In the genomic region with DNA sequence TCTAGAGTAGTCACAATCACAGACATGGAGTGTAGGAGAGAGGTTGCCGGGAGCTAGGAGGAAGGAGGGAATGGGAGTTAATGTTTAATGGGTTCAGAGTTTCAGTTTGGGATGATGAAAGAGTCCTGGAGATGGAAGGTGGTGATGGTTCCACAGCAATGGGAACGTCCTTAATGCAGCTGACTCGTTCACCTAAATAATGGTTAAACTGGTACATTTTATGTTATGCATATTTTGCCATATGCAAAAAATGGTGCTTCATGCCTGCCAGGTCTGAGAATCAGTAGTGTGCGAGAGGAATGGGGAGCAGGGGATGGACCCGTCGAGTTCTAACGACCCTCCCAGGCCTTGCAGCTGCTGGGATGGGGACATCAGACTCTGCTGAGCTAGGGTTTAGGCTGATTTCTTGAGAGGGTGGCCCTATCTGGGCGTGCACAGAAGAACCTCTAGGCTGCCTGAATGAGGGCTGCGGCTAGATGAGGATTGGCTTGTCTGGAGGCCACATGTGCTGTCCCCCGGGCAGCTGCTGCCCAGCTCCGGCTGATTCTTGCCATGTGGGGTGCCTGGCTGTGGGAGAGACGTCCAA, we compare ENCODE assay signal across 1 cellular context.
A peak's percentile ranks its signal among the peaks of the same experiment; 100 is the strongest.
TF ChIP-seq lines count a peak whose summit lies in the region.

No MANE protein-coding gene starts in this region.

TF ChIP-seq in HepG2, 621 proteins besides CTCF, POLR2A, EP300 and RAD21 (continued from another document and continues in another):
- TF ChIP-seq ERF (CRISPR knock-in tag; IDR thresholded peaks at IDR 0.05) (peak; percentile 39; the same call in 1 of the 2 replicates), ARID4A (CRISPR knock-in tag; IDR thresholded peaks at IDR 0.05; ENCODE audit: borderline replicate concordance) (no peak), THAP7 (CRISPR knock-in tag; IDR thresholded peaks at IDR 0.05) (0 out of 2 replicates have a peak, but pooled peaks have one; percentile 33), ZNF468 (CRISPR knock-in tag; IDR thresholded peaks at IDR 0.05) (no peak), MIER3 (CRISPR knock-in tag; IDR thresholded peaks at IDR 0.05; ENCODE audit: borderline replicate concordance) (no peak), ZNF670 (CRISPR knock-in tag; IDR thresholded peaks at IDR 0.05; ENCODE audit: borderline replicate concordance) (no peak), ISX (CRISPR knock-in tag; conservative IDR thresholded peaks at IDR 0.05) (no peak), ZNF850 (CRISPR knock-in tag; conservative IDR thresholded peaks at IDR 0.05) (no peak), RCOR2 (CRISPR knock-in tag; IDR thresholded peaks at IDR 0.05) (no peak), CBFB (CRISPR knock-in tag; IDR thresholded peaks at IDR 0.05) (no peak), EHMT2 (IDR thresholded peaks at IDR 0.05; ENCODE audit: borderline replicate concordance, low read depth, low read length) (no peak), SRSF4 (IDR thresholded peaks at IDR 0.05; ENCODE audit: low read depth, low read length, poor library complexity, severe bottlenecking) (no peak), STAT5B (CRISPR knock-in tag; IDR thresholded peaks at IDR 0.05) (no peak), ZNF563 (CRISPR knock-in tag; IDR thresholded peaks at IDR 0.05) (no peak), ZNF431 (CRISPR knock-in tag; IDR thresholded peaks at IDR 0.05; ENCODE audit: borderline replicate concordance, low read depth) (no peak), BRCA1 (CRISPR knock-in tag; IDR thresholded peaks at IDR 0.05) (no peak), YEATS4 (CRISPR knock-in tag; IDR thresholded peaks at IDR 0.05; ENCODE audit: borderline replicate concordance) (peak; percentile 57; the same call in 1 of the 2 replicates), ZNF580 (CRISPR knock-in tag; IDR thresholded peaks at IDR 0.05; ENCODE audit: borderline replicate concordance, low read depth) (no peak), SP5 (CRISPR knock-in tag; IDR thresholded peaks at IDR 0.05; ENCODE audit: borderline replicate concordance, low read depth) (0 out of 2 replicates have a peak, but pooled peaks have one; percentile 15), POLR2G (IDR thresholded peaks at IDR 0.05; ENCODE audit: low read depth, low read length) (peak; percentile 55; the same call in 1 of the 2 replicates), DNMT3B (CRISPR knock-in tag; conservative IDR thresholded peaks at IDR 0.05) (no peak), RBFOX2 (IDR thresholded peaks at IDR 0.05; ENCODE audit: low read depth, low read length) (peak; percentile 49), CBX2 (IDR thresholded peaks at IDR 0.05; ENCODE audit: low read depth, low read length) (no peak), CBX2 (CRISPR knock-in tag; IDR thresholded peaks at IDR 0.05; ENCODE audit: low read depth) (no peak), SMAD3 (CRISPR knock-in tag; IDR thresholded peaks at IDR 0.05) (no peak), YEATS2 (CRISPR knock-in tag; IDR thresholded peaks at IDR 0.05; ENCODE audit: borderline replicate concordance) (no peak), ZNF713 (CRISPR knock-in tag; IDR thresholded peaks at IDR 0.05) (no peak), KDM3A (CRISPR knock-in tag; IDR thresholded peaks at IDR 0.05; ENCODE audit: low read depth) (no peak), NRL (CRISPR knock-in tag; IDR thresholded peaks at IDR 0.05; ENCODE audit: borderline replicate concordance) (no peak), SMC3 (IDR thresholded peaks at IDR 0.05; ENCODE audit: low read length) (0 out of 2 replicates have a peak, but pooled peaks have one; percentile 6), ZNF382 (CRISPR knock-in tag; IDR thresholded peaks at IDR 0.05; ENCODE audit: borderline replicate concordance) (no peak), MTF1 (CRISPR knock-in tag; IDR thresholded peaks at IDR 0.05) (no peak), ZNF709 (CRISPR knock-in tag; IDR thresholded peaks at IDR 0.05) (no peak), ZNF292 (CRISPR knock-in tag; IDR thresholded peaks at IDR 0.05; ENCODE audit: borderline replicate concordance, low read depth) (peak; percentile 64; the same call in 1 of the 2 replicates), TOE1 (CRISPR knock-in tag; IDR thresholded peaks at IDR 0.05) (no peak), GRHL1 (CRISPR knock-in tag; conservative IDR thresholded peaks at IDR 0.05) (no peak), ZNF263 (CRISPR knock-in tag; IDR thresholded peaks at IDR 0.05) (no peak), ZGPAT (CRISPR knock-in tag; IDR thresholded peaks at IDR 0.05) (peak; percentile 47), FLYWCH1 (CRISPR knock-in tag; IDR thresholded peaks at IDR 0.05) (no peak), MIXL1 (CRISPR knock-in tag; IDR thresholded peaks at IDR 0.05) (no peak), SKI (IDR thresholded peaks at IDR 0.05; ENCODE audit: partially characterized antibody) (peak; percentile 12), CENPX (CRISPR knock-in tag; IDR thresholded peaks at IDR 0.05) (no peak), ZNF782 (CRISPR knock-in tag; IDR thresholded peaks at IDR 0.05; ENCODE audit: borderline replicate concordance) (peak; percentile 63; the same call in 1 of the 2 replicates), ZNF879 (CRISPR knock-in tag; IDR thresholded peaks at IDR 0.05) (no peak), MXD4 (CRISPR knock-in tag; IDR thresholded peaks at IDR 0.05) (no peak)
- TF ChIP-seq, protein P1, sequence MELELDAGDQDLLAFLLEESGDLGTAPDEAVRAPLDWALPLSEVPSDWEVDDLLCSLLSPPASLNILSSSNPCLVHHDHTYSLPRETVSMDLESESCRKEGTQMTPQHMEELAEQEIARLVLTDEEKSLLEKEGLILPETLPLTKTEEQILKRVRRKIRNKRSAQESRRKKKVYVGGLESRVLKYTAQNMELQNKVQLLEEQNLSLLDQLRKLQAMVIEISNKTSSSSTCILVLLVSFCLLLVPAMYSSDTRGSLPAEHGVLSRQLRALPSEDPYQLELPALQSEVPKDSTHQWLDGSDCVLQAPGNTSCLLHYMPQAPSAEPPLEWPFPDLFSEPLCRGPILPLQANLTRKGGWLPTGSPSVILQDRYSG (CRISPR knock-in tag; IDR thresholded peaks at IDR 0.05) = no peak
- TF ChIP-seq, protein P2, sequence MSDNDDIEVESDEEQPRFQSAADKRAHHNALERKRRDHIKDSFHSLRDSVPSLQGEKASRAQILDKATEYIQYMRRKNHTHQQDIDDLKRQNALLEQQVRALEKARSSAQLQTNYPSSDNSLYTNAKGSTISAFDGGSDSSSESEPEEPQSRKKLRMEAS (IDR thresholded peaks at IDR 0.05) = peak; percentile 64
- TF ChIP-seq, protein P3, sequence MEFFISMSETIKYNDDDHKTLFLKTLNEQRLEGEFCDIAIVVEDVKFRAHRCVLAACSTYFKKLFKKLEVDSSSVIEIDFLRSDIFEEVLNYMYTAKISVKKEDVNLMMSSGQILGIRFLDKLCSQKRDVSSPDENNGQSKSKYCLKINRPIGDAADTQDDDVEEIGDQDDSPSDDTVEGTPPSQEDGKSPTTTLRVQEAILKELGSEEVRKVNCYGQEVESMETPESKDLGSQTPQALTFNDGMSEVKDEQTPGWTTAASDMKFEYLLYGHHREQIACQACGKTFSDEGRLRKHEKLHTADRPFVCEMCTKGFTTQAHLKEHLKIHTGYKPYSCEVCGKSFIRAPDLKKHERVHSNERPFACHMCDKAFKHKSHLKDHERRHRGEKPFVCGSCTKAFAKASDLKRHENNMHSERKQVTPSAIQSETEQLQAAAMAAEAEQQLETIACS (CRISPR knock-in tag; IDR thresholded peaks at IDR 0.05) = no peak
- TF ChIP-seq, protein P4, sequence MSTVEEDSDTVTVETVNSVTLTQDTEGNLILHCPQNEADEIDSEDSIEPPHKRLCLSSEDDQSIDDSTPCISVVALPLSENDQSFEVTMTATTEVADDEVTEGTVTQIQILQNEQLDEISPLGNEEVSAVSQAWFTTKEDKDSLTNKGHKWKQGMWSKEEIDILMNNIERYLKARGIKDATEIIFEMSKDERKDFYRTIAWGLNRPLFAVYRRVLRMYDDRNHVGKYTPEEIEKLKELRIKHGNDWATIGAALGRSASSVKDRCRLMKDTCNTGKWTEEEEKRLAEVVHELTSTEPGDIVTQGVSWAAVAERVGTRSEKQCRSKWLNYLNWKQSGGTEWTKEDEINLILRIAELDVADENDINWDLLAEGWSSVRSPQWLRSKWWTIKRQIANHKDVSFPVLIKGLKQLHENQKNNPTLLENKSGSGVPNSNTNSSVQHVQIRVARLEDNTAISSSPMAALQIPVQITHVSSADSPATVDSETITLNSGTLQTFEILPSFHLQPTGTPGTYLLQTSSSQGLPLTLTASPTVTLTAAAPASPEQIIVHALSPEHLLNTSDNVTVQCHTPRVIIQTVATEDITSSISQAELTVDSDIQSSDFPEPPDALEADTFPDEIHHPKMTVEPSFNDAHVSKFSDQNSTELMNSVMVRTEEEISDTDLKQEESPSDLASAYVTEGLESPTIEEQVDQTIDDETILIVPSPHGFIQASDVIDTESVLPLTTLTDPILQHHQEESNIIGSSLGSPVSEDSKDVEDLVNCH (CRISPR knock-in tag; IDR thresholded peaks at IDR 0.05) = 0 out of 2 replicates have a peak, but pooled peaks have one; percentile 39
